Comparison of ENCODE assay signal across 9 cellular contexts in the genomic region with DNA sequence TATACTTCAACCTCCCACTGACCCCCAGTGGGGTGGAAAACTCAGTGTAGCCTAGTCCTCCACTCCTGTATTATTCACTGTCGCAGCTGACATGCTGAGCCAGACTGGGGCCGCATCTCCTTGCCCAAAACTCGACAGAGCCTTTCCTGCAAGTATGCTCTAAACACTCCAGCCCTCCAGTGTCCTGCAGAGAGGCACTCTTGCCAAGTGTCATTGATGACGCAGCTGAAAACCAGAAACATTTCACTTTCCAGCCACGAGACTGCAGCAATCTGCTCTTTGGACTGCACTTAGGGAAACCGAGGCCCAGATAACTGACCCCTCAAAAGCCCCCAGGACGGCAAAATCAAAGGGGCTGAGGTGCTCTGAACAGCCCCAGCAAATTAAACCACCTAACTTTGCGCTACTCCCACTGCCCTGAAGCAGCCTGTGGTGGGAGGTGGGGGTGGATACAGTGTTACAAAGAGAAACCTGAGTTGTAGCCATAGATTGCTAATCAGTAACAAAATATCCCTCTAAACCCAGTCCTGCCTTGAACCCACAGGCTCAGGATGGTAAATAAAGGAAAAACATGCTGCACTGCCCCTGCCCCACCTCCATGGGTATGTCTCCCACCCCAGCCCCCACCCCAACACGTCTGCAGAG. TPM values are rescaled to one million over a fixed set of nuclear protein-coding genes. Genes with fewer than 3 reads are reported as not detected.
DNase-seq lines count a peak whose midpoint lies in the region; ATAC-seq, FAIRE-seq and TF ChIP-seq lines count a peak whose summit lies in the region.
"Had no signal": no experiment of that assay in that cellular context is flagged by ENCODE, and none has a peak within 500 bp of the region (broad histone marks: within the 10 kb centered on the region; RNA-seq: fewer than 3 reads in every experiment).

No MANE protein-coding gene starts in this region.

- H3K27me3 ChIP-seq in mucosa of rectum (ENCODE audit: control insufficient read depth in 2 of 2, insufficient read depth in 2 of 2, low read length in 2 of 2): no peaks in the 10 kb centered on the region

- peak overlapping the region; percentile 91 for H3K4me3 Mint-ChIP-seq in HFFc6
- H3K4me3 Mint-ChIP-seq in activated CD4-positive, alpha-beta memory T cell treated with anti-CD3 and anti-CD28 coated beads for 36 hours: no peak overlapping the region

- no peaks in the 10 kb centered on the region for H3K36me3 ChIP-seq in mucosa of rectum (ENCODE audit: control insufficient read depth in 2 of 2, insufficient read depth in 2 of 2, low read length in 2 of 2)

- peak overlapping the region; percentile 72; the same call in 1 of the 2 replicates for H3K27ac Mint-ChIP-seq in HFFc6
- H3K27ac Mint-ChIP-seq in activated CD4-positive, alpha-beta memory T cell treated with anti-CD3 and anti-CD28 coated beads for 36 hours: no peak overlapping the region

- POLR2A ChIA-PET in A549 (lab: Yijun Ruan, JAX): no interaction called here
- POLR2A ChIA-PET in activated CD4-positive, alpha-beta memory T cell treated with anti-CD3 and anti-CD28 coated beads for 36 hours (lab: Charles Lee): interaction anchor here (1.2 kb wide), 1 partner anchor 120 kb away, joined by 4 read pairs; a partner anchor contains a TSS

- ATAC-seq in A549: no peak

- H3K9ac ChIP-seq in mucosa of rectum (ENCODE audit: low read depth in 1 of 2, low read length in 2 of 2): peak overlapping the region; percentile 60 to 82

- no peak for TF ChIP-seq RAD21 in A549 (conservative IDR thresholded peaks at IDR 0.05 in 1 of 2, IDR thresholded peaks at IDR 0.05 in 1 of 2)

- no peaks in the 10 kb centered on the region; the same call in 1 of the 2 replicates for H3K9me3 Mint-ChIP-seq in HFFc6
- H3K9me3 Mint-ChIP-seq in activated CD4-positive, alpha-beta memory T cell treated with anti-CD3 and anti-CD28 coated beads for 36 hours: no peaks in the 10 kb centered on the region

- peak overlapping the region; percentile 57 to 99; a peak in 5 of 6 replicates for H3K27ac ChIP-seq in A549
- H3K27ac ChIP-seq in mucosa of rectum (ENCODE audit: low read depth in 2 of 2, low read length in 2 of 2): peak overlapping the region; percentile 83

- 62% methylated on average over 8 of the region's 9 CpGs for WGBS in A549 (ENCODE audit: missing lambda C conversion rate)

- H3K4me2 ChIP-seq in A549: peak overlapping the region; percentile 95

- TF ChIP-seq CTCF in A549 (IDR thresholded peaks at IDR 0.05): no peak
- TF ChIP-seq CTCF in HFFc6 (IDR thresholded peaks at IDR 0.05): no peak

- intact Hi-C loops in activated CD4-positive, alpha-beta memory T cell treated with anti-CD3 and anti-CD28 coated beads for 36 hours (cut with micrococcal nuclease): loop anchor here (10.0 kb wide), 1 partner anchor 463 kb away; a partner anchor contains a TSS

- H3K4me3 ChIP-seq in A549: peak overlapping the region; percentile 81
- peak overlapping the region; percentile 68 to 82 for H3K4me3 ChIP-seq in mucosa of rectum (ENCODE audit: low read length in 2 of 2)

- TF ChIP-seq POLR2A in A549 (IDR thresholded peaks at IDR 0.05; ENCODE audit: low read length): no peak

- H3K27me3 Mint-ChIP-seq in HFFc6 (ENCODE audit: insufficient read depth): no peaks in the 10 kb centered on the region; the same call in 1 of the 2 replicates
- H3K27me3 Mint-ChIP-seq in activated CD4-positive, alpha-beta memory T cell treated with anti-CD3 and anti-CD28 coated beads for 36 hours: no peaks in the 10 kb centered on the region

- DNase-seq in A549 (ENCODE audit: low read depth in 1 of 2, low spot score in 1 of 2) (no peak), HFFc6 (no peak), cerebellum (ENCODE audit: low spot score) (peak; percentile 64), SIG-M5 treated with dmso at 0.1 percent for 504 hours (lab: John Stamatoyannopoulos, UW; ENCODE audit: unreplicated experiment) (no peak), H4 (ENCODE audit: low spot score) (no peak), NCI-H774 (lab: John Stamatoyannopoulos, UW) (no peak)
- DNase-seq in activated CD4-positive, alpha-beta memory T cell treated with anti-CD3 and anti-CD28 coated beads for 36 hours: no peak
- DNase-seq: stimulated activated naive CD4-positive, alpha-beta T cell treated with Interleukin-2 at 50 U/mL for 16 hours had no signal

- CTCF ChIA-PET in A549 (lab: Yijun Ruan, JAX): interaction anchor here (0.5 to 11.6 kb wide), 13 partner anchors 9 to 84 kb away, joined by 3 to 96 read pairs (median 4); no protein-coding TSS in a partner anchor
- CTCF ChIA-PET in activated CD4-positive, alpha-beta memory T cell treated with anti-CD3 and anti-CD28 coated beads for 36 hours (lab: Charles Lee): interaction anchor here (1.1 kb wide), 1 partner anchor 83 kb away, joined by 3 read pairs; a partner anchor contains a TSS

- H3K4me1 Mint-ChIP-seq in HFFc6 (ENCODE audit: low read depth): peaks cover 44% of the 10 kb centered on the region
- H3K4me1 Mint-ChIP-seq in activated CD4-positive, alpha-beta memory T cell treated with anti-CD3 and anti-CD28 coated beads for 36 hours (ENCODE audit: low read depth): peaks cover 27% of the 10 kb centered on the region

- peaks cover 72% of the 10 kb centered on the region for H3K4me1 ChIP-seq in A549
- peaks cover 67 to 69% of the 10 kb centered on the region in 2 donors for H3K4me1 ChIP-seq in mucosa of rectum (ENCODE audit: control insufficient read depth in 2 of 2, insufficient read depth in 2 of 2, low read length in 2 of 2)

- no peaks in the 10 kb centered on the region for H3K9me3 ChIP-seq in A549
- no peaks in the 10 kb centered on the region for H3K9me3 ChIP-seq in mucosa of rectum (ENCODE audit: control insufficient read depth in 2 of 2, low read length in 2 of 2)

- no peaks in the 10 kb centered on the region; the same call in 1 of the 2 replicates for H3K36me3 Mint-ChIP-seq in HFFc6 (ENCODE audit: low read depth)
- no peaks in the 10 kb centered on the region for H3K36me3 Mint-ChIP-seq in activated CD4-positive, alpha-beta memory T cell treated with anti-CD3 and anti-CD28 coated beads for 36 hours

- no peak for FAIRE-seq in A549 (lab: Jason Lieb, UNC)

- TF ChIP-seq EP300 in A549 (IDR thresholded peaks at IDR 0.05): no peak

TF ChIP-seq in A549, 52 proteins besides CTCF, POLR2A, EP300 and RAD21:
- TF ChIP-seq MAFK (IDR thresholded peaks at IDR 0.05; ENCODE audit: partially characterized antibody): peak; percentile 3
- no peak for TF ChIP-seq RFX5 (IDR thresholded peaks at IDR 0.05)

RNA-seq across cellular contexts. Expression of a gene that starts 2.6 kb away (rescaled TPM):
- 10.5 and 11.4 TPM in 2 replicates for polyA plus RNA-seq in A549 (2011; rRNA removed)
- polyA plus RNA-seq in A549 (2012; cell fraction: cytosol; rRNA removed): 21.9 and 32.2 TPM in 2 replicates
- 39.4 and 46.8 TPM in 2 replicates for polyA plus RNA-seq in A549 (2012; cell fraction: nucleus; rRNA removed)
- polyA plus RNA-seq in A549 (2017; fragmentation: RNase III; extraction: RNeasy Plus Mini Kit Qiagen cat#74134 plus additional on column Dnase treatment): 29.0 to 38.0 TPM (median 31.4 TPM) in 3 replicates
- 15.0 and 21.7 TPM in 2 replicates for polyA minus RNA-seq in A549 (2011; rRNA and poly(A)+ RNA removed)
- total RNA-seq in HFFc6 (2021; fragmentation: NEBNext Ultra II Directional; extraction: Animal tissue kit (Norgen Biotek cat#: 25700)): 10 to 100 TPM; 31.3 to 41.4 (median 34.3) TPM
- total RNA-seq in cerebellum: 11.3 TPM
- total RNA-seq in activated CD4-positive, alpha-beta memory T cell treated with anti-CD3 and anti-CD28 coated beads for 36 hours: 10 to 100 TPM; 10.7 to 12.3 TPM
- 5.7 and 5.8 TPM in 2 replicates for total RNA-seq in H4 (2014; rRNA removed; shearing (Covaris generic))

RNA-seq across cellular contexts. Expression of a gene that starts 43.5 kb away (rescaled TPM):
- 0.19 and 0.21 TPM in 2 replicates for polyA plus RNA-seq in A549 (2011; rRNA removed)
- 0.26 and 0.38 TPM in 2 replicates for polyA plus RNA-seq in A549 (2012; cell fraction: cytosol; rRNA removed)
- 0.52 and 0.58 TPM in 2 replicates for polyA plus RNA-seq in A549 (2012; cell fraction: nucleus; rRNA removed)
- 0.20 to 0.29 TPM (median 0.23 TPM) in 3 replicates for polyA plus RNA-seq in A549 (2017; fragmentation: RNase III; extraction: RNeasy Plus Mini Kit Qiagen cat#74134 plus additional on column Dnase treatment)
- polyA minus RNA-seq in A549 (2011; rRNA and poly(A)+ RNA removed): 0.29 and 0.58 TPM in 2 replicates
- total RNA-seq in HFFc6 (2021; fragmentation: NEBNext Ultra II Directional; extraction: Animal tissue kit (Norgen Biotek cat#: 25700)): 1 to 10 TPM in 5 of 6 experiments, under 1 TPM in 1; 0.99 to 2.8 (median 1.3) TPM
- total RNA-seq in cerebellum: 4.3 TPM
- under 1 TPM; 0.29 to 0.38 TPM for total RNA-seq in activated CD4-positive, alpha-beta memory T cell treated with anti-CD3 and anti-CD28 coated beads for 36 hours
- total RNA-seq in H4 (2014; rRNA removed; shearing (Covaris generic)): 0.02 and 0.14 TPM in 2 replicates
